ENCODE assay signal across 8 cellular contexts in the genomic region with DNA sequence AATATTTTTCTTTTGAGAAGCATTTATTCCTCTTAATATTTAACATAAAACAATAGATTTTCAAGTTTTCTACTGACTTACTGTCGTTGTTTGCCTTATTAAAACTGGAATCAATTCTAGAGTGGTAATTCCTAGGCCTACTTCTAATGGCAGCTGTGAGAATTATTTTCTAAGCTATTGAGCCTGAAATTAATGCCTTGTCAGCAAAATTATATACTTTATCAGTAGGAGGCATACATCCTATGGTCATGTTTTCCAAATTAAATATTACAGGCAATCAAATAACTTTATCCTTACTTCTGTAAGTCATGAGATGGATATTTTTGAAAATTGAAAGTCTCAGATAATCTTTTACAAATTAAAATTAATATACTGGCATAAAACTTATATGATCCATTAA.
"Had no signal": no experiment of that assay in that cellular context is flagged by ENCODE, and none has a peak within 500 bp of the region (broad histone marks: within the 10 kb centered on the region; RNA-seq: fewer than 3 reads in every experiment).

No MANE protein-coding gene starts in this region.

- H3K9me3 ChIP-seq: HAP-1 had no signal

- ATAC-seq: GM23338, HCT116 had no signal

- H2AFZ ChIP-seq: GM23338 had no signal

- DNase-seq: H7, HFFc6, Kasumi-1, KG1 had no signal

- H3K4me1 ChIP-seq: HAP-1 had no signal

- H3K4me3 ChIP-seq: GM23338, HAP-1 had no signal

- H3K4me2 ChIP-seq: GM23338 had no signal

- H3K27ac ChIP-seq: HL-60 had no signal

- H3K36me3 ChIP-seq: HAP-1 had no signal
